22 cellular contexts compared by ENCODE assay signal in genomic region chr14:59297070-59297766, GRCh38.
DNase-seq lines count a peak whose midpoint lies in the region; ATAC-seq lines count a peak whose summit lies in the region.
"Had no signal": no experiment of that assay in that cellular context is flagged by ENCODE, and none has a peak within 500 bp of the region (broad histone marks: within the 10 kb centered on the region; RNA-seq: fewer than 3 reads in every experiment).

No MANE protein-coding gene starts in this region.

- H3K27me3 ChIP-seq in subcutaneous abdominal adipose tissue (ENCODE audit: control insufficient read depth in 5 of 5, insufficient read depth in 4 of 5, low read length in 5 of 5), result no peaks in the 10 kb centered on the region
- H3K27me3 ChIP-seq: breast epithelium, esophagus squamous epithelium, neutrophil, testis had no signal

- peaks cover under 1 to 5% (median 3%) of the 10 kb centered on the region in 5 donors for H3K36me3 ChIP-seq in subcutaneous abdominal adipose tissue (ENCODE audit: control insufficient read depth in 5 of 5, insufficient read depth in 5 of 5, low read length in 5 of 5)
- H3K36me3 ChIP-seq: breast epithelium, neutrophil had no signal

- no peak overlapping the region for H3K27ac Mint-ChIP-seq in activated CD4-positive, alpha-beta T cell treated with anti-CD3 and anti-CD28 coated beads, Interleukin-2, amount 10 ng/mL, durations not matched to agents 7 days and 5 days
- no peak overlapping the region for H3K27ac Mint-ChIP-seq in T-helper 2 cell treated with Interferon-gamma antibody and Interleukin-4, amounts not matched to agents 5 μg/mL and 100 μg/mL, for 36 hours
- H3K27ac Mint-ChIP-seq: activated naive CD4-positive, alpha-beta T cell treated with anti-CD3 and anti-CD28 coated beads, Interleukin-2, amount 50 U/mL, for 24 hours; HFFc6 had no signal

- peaks cover 3% of the 10 kb centered on the region for H3K9me3 Mint-ChIP-seq in activated CD4-positive, alpha-beta T cell treated with anti-CD3 and anti-CD28 coated beads, Interleukin-2, amount 10 ng/mL, durations not matched to agents 7 days and 5 days
- H3K9me3 Mint-ChIP-seq in T-helper 2 cell treated with Interferon-gamma antibody and Interleukin-4, amounts not matched to agents 5 μg/mL and 100 μg/mL, for 36 hours, result no peaks in the 10 kb centered on the region
- H3K9me3 Mint-ChIP-seq: activated naive CD4-positive, alpha-beta T cell treated with anti-CD3 and anti-CD28 coated beads, Interleukin-2, amount 50 U/mL, for 24 hours; HFFc6 had no signal

- H3K4me1 Mint-ChIP-seq in activated CD4-positive, alpha-beta T cell treated with anti-CD3 and anti-CD28 coated beads, Interleukin-2, amount 10 ng/mL, durations not matched to agents 7 days and 5 days, result peaks cover 46% of the 10 kb centered on the region
- H3K4me1 Mint-ChIP-seq in T-helper 2 cell treated with Interferon-gamma antibody and Interleukin-4, amounts not matched to agents 5 μg/mL and 100 μg/mL, for 36 hours (ENCODE audit: low read depth), result peaks cover 62% of the 10 kb centered on the region

- ATAC-seq in left lobe of liver (peak; percentile 85), HG03175 (IDR thresholded peaks at IDR 0.05; ENCODE audit: unreplicated experiment) (no peak), HG02763 (IDR thresholded peaks at IDR 0.05; ENCODE audit: unreplicated experiment) (no peak)
- ATAC-seq: activated CD4-positive, CD25-positive, alpha-beta regulatory T cell treated with anti-CD3 and anti-CD28 coated beads, Interleukin-2, amount 50 U/mL, for 24 hours; Right ventricle myocardium inferior; sciatic nerve had no signal

- H3K27me3 Mint-ChIP-seq in activated CD4-positive, alpha-beta T cell treated with anti-CD3 and anti-CD28 coated beads, Interleukin-2, amount 10 ng/mL, durations not matched to agents 7 days and 5 days, result no peaks in the 10 kb centered on the region
- H3K27me3 Mint-ChIP-seq in T-helper 2 cell treated with Interferon-gamma antibody and Interleukin-4, amounts not matched to agents 5 μg/mL and 100 μg/mL, for 36 hours (ENCODE audit: low read depth), result no peaks in the 10 kb centered on the region
- H3K27me3 Mint-ChIP-seq: activated naive CD4-positive, alpha-beta T cell treated with anti-CD3 and anti-CD28 coated beads, Interleukin-2, amount 50 U/mL, for 24 hours had no signal

- CTCF ChIA-PET in activated CD4-positive, alpha-beta T cell treated with anti-CD3 and anti-CD28 coated beads, Interleukin-2, amount 10 ng/mL, durations not matched to agents 7 days and 5 days (lab: Charles Lee), result interaction anchor here (1.1 to 2.4 kb wide), 3 partner anchors 9 to 17 kb away, joined by 3 to 8 read pairs (median 3); no protein-coding TSS in a partner anchor

- DNase-seq in activated CD4-positive, alpha-beta T cell treated with anti-CD3 and anti-CD28 coated beads, Interleukin-2, amount 10 ng/mL, durations not matched to agents 7 days and 5 days, result peak; percentile 24
- no peak for DNase-seq in activated CD4-positive, alpha-beta T cell treated with anti-CD3 and anti-CD28 coated beads, Interleukin-2, amount 50 U/mL, for 4 hours
- DNase-seq in T-helper 2 cell treated with Interferon-gamma antibody and Interleukin-4, amounts not matched to agents 5 μg/mL and 100 μg/mL, for 36 hours (ENCODE audit: low spot score), result peak; percentile 27
- peak; percentile 78 for DNase-seq in left lobe of liver (ENCODE audit: low spot score)
- DNase-seq in iPS-NIHi11 (ENCODE audit: low spot score), result no peak
- DNase-seq: 8988T; esophagus squamous epithelium; HFFc6; IMR-90; islet precursor cell; NCI-H1092 treated with DMSO at 0.1 percent for 48 hours; NK-92 treated with Interleukin-12 subunit alpha and Interleukin-12 subunit beta, amount 100 ng/mL, for 24 hours; testis had no signal

- POLR2A ChIA-PET in activated CD4-positive, alpha-beta T cell treated with anti-CD3 and anti-CD28 coated beads, Interleukin-2, amount 10 ng/mL, durations not matched to agents 7 days and 5 days (lab: Charles Lee), result no interaction called here

- no peak overlapping the region for H3K4me3 ChIP-seq in subcutaneous abdominal adipose tissue (ENCODE audit: low read depth in 1 of 5, low read length in 5 of 5)
- H3K4me3 ChIP-seq: breast epithelium, esophagus squamous epithelium, testis had no signal

- H3K4me3 Mint-ChIP-seq in activated CD4-positive, alpha-beta T cell treated with anti-CD3 and anti-CD28 coated beads, Interleukin-2, amount 10 ng/mL, durations not matched to agents 7 days and 5 days, result no peak overlapping the region
- peak overlapping the region; percentile 40 for H3K4me3 Mint-ChIP-seq in T-helper 2 cell treated with Interferon-gamma antibody and Interleukin-4, amounts not matched to agents 5 μg/mL and 100 μg/mL, for 36 hours
- H3K4me3 Mint-ChIP-seq: activated naive CD4-positive, alpha-beta T cell treated with anti-CD3 and anti-CD28 coated beads, Interleukin-2, amount 50 U/mL, for 24 hours; HFFc6 had no signal

- H3K27ac ChIP-seq in subcutaneous abdominal adipose tissue (ENCODE audit: low read depth, low read length), result peak overlapping the region; percentile 4
- H3K27ac ChIP-seq: breast epithelium, esophagus squamous epithelium, neutrophil, testis had no signal

- H3K4me1 ChIP-seq in subcutaneous abdominal adipose tissue (ENCODE audit: control insufficient read depth in 5 of 5, insufficient read depth in 5 of 5, low read length in 5 of 5), result peaks cover 0 to 29% (median 21%) of the 10 kb centered on the region in 5 donors
- H3K4me1 ChIP-seq: breast epithelium had no signal

- peaks cover 20% of the 10 kb centered on the region for H3K36me3 Mint-ChIP-seq in activated CD4-positive, alpha-beta T cell treated with anti-CD3 and anti-CD28 coated beads, Interleukin-2, amount 10 ng/mL, durations not matched to agents 7 days and 5 days (ENCODE audit: low read depth)
- peaks cover 6% of the 10 kb centered on the region for H3K36me3 Mint-ChIP-seq in T-helper 2 cell treated with Interferon-gamma antibody and Interleukin-4, amounts not matched to agents 5 μg/mL and 100 μg/mL, for 36 hours (ENCODE audit: low read depth)

- H3K9me3 ChIP-seq in subcutaneous abdominal adipose tissue (ENCODE audit: control insufficient read depth in 5 of 5, low read length in 5 of 5), result no peaks in the 10 kb centered on the region
- H3K9me3 ChIP-seq: breast epithelium, esophagus squamous epithelium, neutrophil, testis had no signal

- no peak overlapping the region for H3K9ac ChIP-seq in subcutaneous abdominal adipose tissue (ENCODE audit: low read length in 5 of 5)

Comparison
In these comparisons a context has a peak if more than half of its experiments do, and no peak if none do; other contexts are left out.
1. DNase-seq: peak in activated CD4-positive, alpha-beta T cell treated with anti-CD3 and anti-CD28 coated beads, Interleukin-2, amount 10 ng/mL, durations not matched to agents 7 days and 5 days (single experiment), T-helper 2 cell treated with Interferon-gamma antibody and Interleukin-4, amounts not matched to agents 5 μg/mL and 100 μg/mL, for 36 hours (single experiment) and left lobe of liver (single experiment); none in activated CD4-positive, alpha-beta T cell treated with anti-CD3 and anti-CD28 coated beads, Interleukin-2, amount 50 U/mL, for 4 hours (0 of 2) and iPS-NIHi11 (single experiment).